10 cellular contexts compared by ENCODE assay signal in the genomic region with DNA sequence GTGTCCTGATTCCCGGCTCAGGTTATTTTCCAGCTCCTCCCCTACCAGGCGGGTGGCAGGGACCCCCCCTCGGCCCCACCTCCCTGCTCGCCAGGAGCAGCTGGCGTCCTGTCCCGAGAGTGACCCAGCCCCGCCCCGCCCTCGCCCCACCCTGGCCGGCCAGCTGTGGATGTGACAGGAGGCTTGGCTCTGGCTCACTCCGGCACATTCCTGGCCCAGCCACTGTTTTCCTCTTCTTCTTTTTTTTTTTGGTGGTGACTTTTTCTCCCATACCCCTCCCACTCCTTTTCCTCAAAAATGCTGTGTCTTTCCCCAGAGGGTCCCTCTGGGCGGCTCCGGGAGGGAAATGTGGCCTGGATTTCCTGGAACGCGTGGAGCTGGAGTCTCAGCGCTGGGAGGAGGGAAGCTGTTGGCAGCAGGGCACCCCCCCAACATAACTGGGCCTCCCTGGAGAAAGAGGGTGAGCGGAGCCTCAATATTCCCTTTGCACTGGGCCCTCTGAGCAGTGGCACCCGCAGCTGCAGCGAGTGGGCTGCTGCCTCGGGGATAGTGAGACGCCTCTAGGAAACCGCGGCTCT. TPM values are rescaled to one million over a fixed set of nuclear protein-coding genes. Genes with fewer than 3 reads are reported as not detected.
A peak's percentile ranks its signal among the peaks of the same experiment; 100 is the strongest.
DNase-seq lines count a peak whose midpoint lies in the region; ATAC-seq and TF ChIP-seq lines count a peak whose summit lies in the region.
"Had no signal": no experiment of that assay in that cellular context is flagged by ENCODE, and none has a peak within 500 bp of the region (broad histone marks: within the 10 kb centered on the region; RNA-seq: fewer than 3 reads in every experiment).

No MANE protein-coding gene starts in this region.

- H3K4me1 ChIP-seq in left ventricle myocardium inferior = peaks cover 86% of the 10 kb centered on the region

- H3K27me3 ChIP-seq in left ventricle myocardium inferior (ENCODE audit: low read depth) = no peaks in the 10 kb centered on the region

- intact Hi-C loops in left ventricle myocardium inferior (cut with micrococcal nuclease) = no loop called here
- intact Hi-C loops in sciatic nerve (cut with DNase I) = no loop called here

- no peaks in the 10 kb centered on the region for H3K36me3 ChIP-seq in left ventricle myocardium inferior

- peak overlapping the region; percentile 88 for H3K27ac ChIP-seq in left ventricle myocardium inferior (replicated peaks)

- H3K4me3 ChIP-seq in left ventricle myocardium inferior = peak overlapping the region; percentile 50

- no peaks in the 10 kb centered on the region for H3K9me3 ChIP-seq in left ventricle myocardium inferior (replicated peaks)

- DNase-seq in H4 (ENCODE audit: low spot score) (peak; percentile 47), SW480 (ENCODE audit: low spot score) (peak; percentile 52), left ventricle myocardium inferior (peak; percentile 89), sciatic nerve (ENCODE audit: low spot score) (peak; percentile 64), GOT3 (lab: John Stamatoyannopoulos, UW) (no peak)
- DNase-seq in stimulated activated CD4-positive, alpha-beta T cell treated with anti-CD3 and anti-CD28 coated beads, Interleukin-12 subunit alpha, Interleukin-12 subunit beta, amount 100 ng/mL, for 4 hours = no peak
- DNase-seq: activated gamma-delta T cell treated with Interleukin-2 at 50 U/mL for 16 hours, NCI-H345 had no signal

- ATAC-seq in sciatic nerve = peak; percentile 92
- ATAC-seq in HG03354 (IDR thresholded peaks at IDR 0.05; ENCODE audit: poor library complexity, severe bottlenecking, unreplicated experiment) = no peak
- no peak for ATAC-seq in GM18498 (IDR thresholded peaks at IDR 0.05; ENCODE audit: unreplicated experiment)

- TF ChIP-seq CTCF in left ventricle myocardium inferior (IDR thresholded peaks at IDR 0.05; ENCODE audit: borderline replicate concordance) = no peak

RNA-seq across cellular contexts. Expression of gene CSNK2A1, which starts 28.3 kb away (rescaled TPM):
- 161 and 197 TPM in 2 replicates for total RNA-seq in H4 (2014; rRNA removed; shearing (Covaris generic))
- total RNA-seq in left ventricle myocardium inferior (122 TPM), sciatic nerve (91.4 TPM)

RNA-seq across cellular contexts. Expression of gene TCF15, which starts 38.3 kb away (rescaled TPM):
- total RNA-seq in H4 (2014; rRNA removed; shearing (Covaris generic)) = not detected in 2 replicates
- total RNA-seq in left ventricle myocardium inferior (11.1 TPM), sciatic nerve (2.1 TPM)

Comparison
In these comparisons a context has a peak if more than half of its experiments do, and no peak if none do; other contexts are left out.
1. DNase-seq: peak in H4 (single experiment), SW480 (single experiment), left ventricle myocardium inferior (single experiment) and sciatic nerve (single experiment); none in GOT3 (single experiment) and stimulated activated CD4-positive, alpha-beta T cell treated with anti-CD3 and anti-CD28 coated beads, Interleukin-12 subunit alpha, Interleukin-12 subunit beta, amount 100 ng/mL, for 4 hours (single experiment).